In the genomic region with DNA sequence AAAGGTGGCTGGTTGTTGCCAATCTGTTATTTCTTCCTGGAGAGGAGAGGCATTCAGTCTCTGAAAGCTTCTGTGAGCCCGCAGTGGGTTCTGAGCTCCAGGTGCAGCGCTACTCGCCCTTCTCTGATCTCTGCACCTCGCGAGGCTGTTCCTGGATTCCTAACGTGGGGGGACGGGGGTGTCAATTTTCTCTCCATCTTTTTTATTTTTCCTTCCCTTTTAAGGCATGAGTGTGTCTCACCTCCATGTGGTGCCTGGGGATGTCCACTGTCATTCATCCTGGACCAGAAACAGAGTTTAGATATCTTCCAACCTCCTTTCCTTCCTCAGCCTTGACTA, we compare ENCODE assay signal across 8 cellular contexts. TPM values are rescaled to one million over a fixed set of nuclear protein-coding genes. Genes with fewer than 3 reads are reported as not detected.
DNase-seq lines count a peak whose midpoint lies in the region; ATAC-seq and TF ChIP-seq lines count a peak whose summit lies in the region.

No MANE protein-coding gene starts in this region.

- H3K4me3 ChIP-seq in endocrine pancreas (ENCODE audit: control insufficient read depth, insufficient read depth, low read length) (peak overlapping the region; percentile 57), body of pancreas (no peak overlapping the region), ascending aorta (no peak overlapping the region)

- H3K4me1 Mint-ChIP-seq in CD14-positive monocyte (peaks cover 10% of the 10 kb centered on the region), natural killer cell (peaks cover 9 to 12% of the 10 kb centered on the region in 2 donors)

- H3K27me3 Mint-ChIP-seq in CD14-positive monocyte (ENCODE audit: low read depth in 3 of 3) (peaks cover 0 to 13% (median 12%) of the 10 kb centered on the region in 3 donors), natural killer cell (ENCODE audit: low read depth in 2 of 2) (no peaks in the 10 kb centered on the region)

- WGBS in body of pancreas, 2 donors = 7 to 9% methylated on average over 7 of the region's 7 CpGs

- DNase-seq in CD14-positive monocyte (ENCODE audit: low spot score) (no peak), NCI-H146 (lab: John Stamatoyannopoulos, UW) (peak; percentile 26), natural killer cell (no peak), body of pancreas (no peak), ascending aorta (ENCODE audit: low spot score in 2 of 2) (no peak), cerebellar nuclear complex (lab: John Stamatoyannopoulos, UW) (no peak), glomerular visceral epithelial cell (ENCODE audit: extremely low spot score) (no peak)

- TF ChIP-seq CTCF in CD14-positive monocyte (IDR thresholded peaks at IDR 0.05) = no peak
- TF ChIP-seq CTCF in natural killer cell (IDR thresholded peaks at IDR 0.05) = no peak
- TF ChIP-seq CTCF in body of pancreas (IDR thresholded peaks at IDR 0.05) = no peak
- no peak for TF ChIP-seq CTCF in ascending aorta (IDR thresholded peaks at IDR 0.05)

- H3K4me3 Mint-ChIP-seq in CD14-positive monocyte (peak overlapping the region; percentile 72 to 89), natural killer cell (peak overlapping the region; percentile 84)

- H3K27me3 ChIP-seq in endocrine pancreas (ENCODE audit: control insufficient read depth, insufficient read depth, low read length) (no peaks in the 10 kb centered on the region), body of pancreas (no peaks in the 10 kb centered on the region), ascending aorta (no peaks in the 10 kb centered on the region)

- H3K36me3 ChIP-seq in endocrine pancreas (ENCODE audit: control insufficient read depth, insufficient read depth, low read length) = no peaks in the 10 kb centered on the region
- no peaks in the 10 kb centered on the region for H3K36me3 ChIP-seq in body of pancreas (replicated peaks in 1 of 2; ENCODE audit: insufficient read depth in 1 of 2, low read depth in 2 of 2)
- H3K36me3 ChIP-seq in ascending aorta = peaks cover 3 to 4% of the 10 kb centered on the region in 2 donors

- H3K27ac ChIP-seq in body of pancreas = peak overlapping the region in 1 of 4 donors; percentile 62
- no peak overlapping the region for H3K27ac ChIP-seq in ascending aorta

- TF ChIP-seq POLR2A in body of pancreas (IDR thresholded peaks at IDR 0.05) = no peak

- H3K36me3 Mint-ChIP-seq in CD14-positive monocyte (no peaks in the 10 kb centered on the region), natural killer cell (peaks cover 56% of the 10 kb centered on the region)

- peaks cover 2% of the 10 kb centered on the region for H3K9me3 ChIP-seq in endocrine pancreas (ENCODE audit: control insufficient read depth, low read length)
- peaks cover 0 to 13% (median 0%) of the 10 kb centered on the region in 3 donors for H3K9me3 ChIP-seq in body of pancreas
- H3K9me3 ChIP-seq in ascending aorta = peaks cover 64 to 100% of the 10 kb centered on the region in 2 donors

- H3K9ac ChIP-seq in endocrine pancreas (ENCODE audit: control insufficient read depth, insufficient read depth, low read length) = no peak overlapping the region

- no peak overlapping the region for H3K27ac Mint-ChIP-seq in CD14-positive monocyte
- H3K27ac Mint-ChIP-seq in natural killer cell = peak overlapping the region; percentile 48 to 49

- H3K4me1 ChIP-seq in endocrine pancreas (ENCODE audit: control insufficient read depth, insufficient read depth, low read length) (no peaks in the 10 kb centered on the region), body of pancreas (no peaks in the 10 kb centered on the region), ascending aorta (no peaks in the 10 kb centered on the region)

- intact Hi-C loops in CD14-positive monocyte (cut with micrococcal nuclease) (no loop called here), natural killer cell (cut with micrococcal nuclease) (no loop called here), body of pancreas (cut with DNase I) (no loop called here), ascending aorta (cut with DNase I) (no loop called here)

- ATAC-seq in natural killer cell (no peak), body of pancreas (no peak)

- peaks cover 39 to 68% (median 50%) of the 10 kb centered on the region in 7 donors for H3K9me3 Mint-ChIP-seq in CD14-positive monocyte
- peaks cover 22 to 31% of the 10 kb centered on the region in 2 donors for H3K9me3 Mint-ChIP-seq in natural killer cell

RNA-seq across cellular contexts. Expression of a gene that starts 0.6 kb away (rescaled TPM):
- under 1 TPM; 0.05 to 0.08 TPM for polyA plus RNA-seq in CD14-positive monocyte
- total RNA-seq in natural killer cell = under 1 TPM; 0.14 to 0.39 (median 0.20) TPM
- under 1 TPM in 1 of 2 donors, not detected in 1; 0.78 TPM for total RNA-seq in body of pancreas
- not detected for total RNA-seq in ascending aorta

RNA-seq across cellular contexts. Expression of a gene that starts 44.5 kb away (rescaled TPM):
- polyA plus RNA-seq in CD14-positive monocyte = under 1 TPM; 0.64 to 0.92 TPM
- total RNA-seq in natural killer cell (10 to 100 TPM in 1 of 3 donors, 1 to 10 TPM in 2; 6.7 to 11.6 (median 8.1) TPM), body of pancreas (1 to 10 TPM; 2.6 to 4.4 TPM), ascending aorta (6.6 TPM)

RNA-seq across cellular contexts. Expression of a gene that starts 48.0 kb away (rescaled TPM):
- polyA plus RNA-seq in CD14-positive monocyte = 1 to 10 TPM; 2.6 to 4.9 TPM
- total RNA-seq in natural killer cell (10 to 100 TPM; 21.0 to 32.3 (median 23.4) TPM), body of pancreas (1 to 10 TPM; 4.3 to 8.0 TPM), ascending aorta (7.1 TPM)

Comparison
In these comparisons a context has a peak if more than half of its experiments do, and no peak if none do; other contexts are left out.
1. H3K27ac Mint-ChIP-seq: peak in natural killer cell (2 of 2); none in CD14-positive monocyte (0 of 7).